In the genomic region with DNA sequence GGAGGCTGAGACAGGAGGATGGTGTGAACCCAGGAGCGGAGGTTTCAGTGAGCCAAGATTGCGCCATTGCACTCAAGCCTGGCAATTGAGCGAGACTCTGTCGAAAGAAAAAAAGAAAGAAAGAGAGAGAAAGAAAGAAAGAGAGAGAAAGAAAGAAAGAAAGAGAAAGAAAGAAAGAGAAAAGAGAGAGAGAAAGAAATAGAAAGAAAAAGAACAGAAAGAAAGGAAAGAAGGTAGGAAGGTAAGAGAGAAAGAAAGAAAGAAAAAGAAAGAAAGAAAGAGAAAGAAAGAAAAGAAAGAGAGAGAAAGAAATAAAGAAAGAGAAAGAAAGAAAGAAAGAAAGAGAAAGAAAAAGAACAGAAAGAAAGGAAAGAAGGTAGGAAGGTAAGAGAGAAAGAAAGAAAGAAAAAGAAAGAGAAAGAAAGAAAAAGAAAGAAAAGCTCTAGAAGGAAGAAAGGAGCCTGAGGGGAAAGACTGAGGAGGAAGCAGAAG, we compare ENCODE assay signal across 7 cellular contexts. TPM values are rescaled to one million over a fixed set of nuclear protein-coding genes. Genes with fewer than 3 reads are reported as not detected.
A peak's percentile ranks its signal among the peaks of the same experiment; 100 is the strongest.
DNase-seq lines count a peak whose midpoint lies in the region; ATAC-seq, FAIRE-seq and TF ChIP-seq lines count a peak whose summit lies in the region.
"Not testable (repeated sequence)": the region's sequence is repeated elsewhere in the genome, so short reads cannot be mapped to it uniquely, and the experiment has no call there.

No MANE protein-coding gene starts in this region.

- H2BK12ac ChIP-seq in neuronal stem cell (ENCODE audit: low read length), result not testable (repeated sequence)

- not testable (repeated sequence) for H3K9me1 ChIP-seq in K562 (ENCODE audit: control insufficient read depth, insufficient read depth, low read length)

- H3K4me1 Mint-ChIP-seq in Calu3 (ENCODE audit: low read depth, unreplicated experiment), result peaks cover 18% of the 10 kb centered on the region
- H3K4me1 Mint-ChIP-seq in activated CD8-positive, alpha-beta T cell treated with anti-CD3 and anti-CD28 coated beads for 36 hours (ENCODE audit: low read depth), result peaks cover 10% of the 10 kb centered on the region
- H3K4me1 Mint-ChIP-seq in dendritic cell treated with granulocyte-macrophage colony-stimulating factor and Interleukin-4, amounts not matched to agents 40 ng/mL and 50 ng/mL, for 4 days (ENCODE audit: low read depth), result peaks cover 46% of the 10 kb centered on the region

- H3K18ac ChIP-seq in neuronal stem cell (ENCODE audit: low read length), result not testable (repeated sequence)

- TF ChIP-seq CTCF in Calu3 (IDR thresholded peaks at IDR 0.05; ENCODE audit: unreplicated experiment); OCI-LY3 (IDR thresholded peaks at IDR 0.05; ENCODE audit: low read depth, low read length); K562 (IDR thresholded peaks at IDR 0.05 in 2 of 3, conservative IDR thresholded peaks at IDR 0.05 in 1 of 3; ENCODE audit: insufficient read depth in 2 of 3, low read depth in 1 of 3, low read length in 3 of 3): not testable (repeated sequence)
- TF ChIP-seq CTCF in activated CD8-positive, alpha-beta T cell treated with anti-CD3 and anti-CD28 coated beads for 36 hours (IDR thresholded peaks at IDR 0.05), result peak; percentile 42

- not testable (repeated sequence) for H4K8ac ChIP-seq in neuronal stem cell (ENCODE audit: low read depth, low read length)

- peak overlapping the region in 2 of 11 experiments; percentile 8 to 34; a peak in 1 of 22 replicates for H3K27ac ChIP-seq in BLaER1 treated with 17β-estradiol and CSF1 and Interleukin-3, amounts not matched to agents 10 nM and 100 nM
- H3K27ac ChIP-seq in OCI-LY3 (ENCODE audit: low read length); K562 (ENCODE audit: extremely low read depth, low read depth, low read length); neuronal stem cell (replicated peaks; ENCODE audit: low read length): not testable (repeated sequence)

- TF ChIP-seq EP300 in K562 (IDR thresholded peaks at IDR 0.05; ENCODE audit: low read length), result not testable (repeated sequence)

- peak overlapping the region; percentile 47 to 87 (median 73); a peak in 21 of 22 replicates for H3K4me2 ChIP-seq in BLaER1 treated with 17β-estradiol and CSF1 and Interleukin-3, amounts not matched to agents 10 nM and 100 nM
- H3K4me2 ChIP-seq in OCI-LY3 (ENCODE audit: low read length), result peak overlapping the region; percentile 73
- H3K4me2 ChIP-seq in K562 (ENCODE audit: insufficient read depth, low read length); neuronal stem cell (ENCODE audit: insufficient read depth, low read length, poor library complexity, severe bottlenecking): not testable (repeated sequence)

- POLR2A ChIA-PET in activated CD8-positive, alpha-beta T cell treated with anti-CD3 and anti-CD28 coated beads for 36 hours (lab: Charles Lee); K562 (lab: Yijun Ruan, JAX): not testable (repeated sequence)

- not testable (repeated sequence) for H2AK5ac ChIP-seq in neuronal stem cell (ENCODE audit: low read depth, low read length)

- BruUV-seq in Calu3 (replicated peaks; lab: Mats Ljungman, UMichigan); K562 (replicated peaks; lab: Mats Ljungman, UMichigan): not testable (repeated sequence)

- intact Hi-C loops in Calu3 (cut with micrococcal nuclease; ENCODE audit: unreplicated experiment) (loop anchor here (10.0 kb wide), 1 partner anchor 219 kb away; a partner anchor contains a TSS), K562 (cut with micrococcal nuclease) (loop anchor here (5.0 to 10.0 kb wide), 3 partner anchors 149 to 403 kb away; no protein-coding TSS in a partner anchor)
- intact Hi-C loops in activated CD8-positive, alpha-beta T cell treated with anti-CD3 and anti-CD28 coated beads for 36 hours (cut with micrococcal nuclease), result loop anchor here (2.0 kb wide), 1 partner anchor 253 kb away; no protein-coding TSS in a partner anchor
- intact Hi-C loops in dendritic cell treated with granulocyte-macrophage colony-stimulating factor and Interleukin-4, amounts not matched to agents 40 ng/mL and 50 ng/mL, for 4 days (cut with micrococcal nuclease), result loop anchor here (2.0 to 5.0 kb wide), 2 partner anchors 253 to 403 kb away; no protein-coding TSS in a partner anchor

- not testable (repeated sequence) for H2BK5ac ChIP-seq in neuronal stem cell (ENCODE audit: low read length)

- TF ChIP-seq RAD21 in K562 (CRISPR knock-in tag; conservative IDR thresholded peaks at IDR 0.05 in 1 of 2, IDR thresholded peaks at IDR 0.05 in 1 of 2), result not testable (repeated sequence)

- WGBS in K562 (ENCODE audit: insufficient coverage, low coverage, missing lambda C conversion rate), result no CpG with 5 or more reads among the region's 4 CpGs
- WGBS in neuronal stem cell (ENCODE audit: extremely low coverage in 2 of 2, insufficient read length in 2 of 2, insufficient replicate concordance in 1 of 2), 2 donors, result no CpG with 5 or more reads among the region's 4 CpGs

- not testable (repeated sequence) for H4K91ac ChIP-seq in neuronal stem cell (ENCODE audit: low read depth, low read length, poor library complexity)

- CTCF ChIA-PET in Calu3 (lab: Charles Lee), result interaction anchor here (1.4 to 2.3 kb wide), 2 partner anchors 63 to 254 kb away, joined by 7 to 9 read pairs; a partner anchor contains a TSS
- CTCF ChIA-PET in activated CD8-positive, alpha-beta T cell treated with anti-CD3 and anti-CD28 coated beads for 36 hours (lab: Charles Lee), result interaction anchor here (0.6 kb wide), 1 partner anchor 284 kb away, joined by 3 read pairs; no protein-coding TSS in a partner anchor
- CTCF ChIA-PET in K562 (lab: Yijun Ruan, JAX; ENCODE audit: low intra/inter-chr PET ratio), result not testable (repeated sequence)

- DNase-seq in Calu3; activated CD8-positive, alpha-beta T cell treated with anti-CD3 and anti-CD28 coated beads for 36 hours; K562 (ENCODE audit: extremely low read depth in 1 of 4, low spot score in 3 of 4); neuronal stem cell (ENCODE audit: low spot score): not testable (repeated sequence)

- not testable (repeated sequence) for H3K27me3 ChIP-seq in BLaER1 treated with 17β-estradiol and CSF1 and Interleukin-3, amounts not matched to agents 10 nM and 100 nM; OCI-LY3 (ENCODE audit: low read depth, low read length); K562 (ENCODE audit: control insufficient read depth in 2 of 2, insufficient read depth in 2 of 2, low read length in 2 of 2); neuronal stem cell (ENCODE audit: control insufficient read depth in 3 of 3, insufficient read depth in 3 of 3, low read depth in 1 of 3, low read length in 3 of 3)

- H3K4ac ChIP-seq in neuronal stem cell (ENCODE audit: low read length), result not testable (repeated sequence)

- H3K36me3 ChIP-seq in BLaER1 treated with 17β-estradiol and CSF1 and Interleukin-3, amounts not matched to agents 10 nM and 100 nM; OCI-LY3 (replicated peaks; ENCODE audit: low read depth, low read length); K562 (ENCODE audit: control insufficient read depth, insufficient read depth, low read length); neuronal stem cell (replicated peaks in 1 of 2; ENCODE audit: control insufficient read depth in 2 of 2, insufficient read depth in 2 of 2, low read length in 2 of 2): not testable (repeated sequence)

- ATAC-seq in activated CD8-positive, alpha-beta T cell treated with anti-CD3 and anti-CD28 coated beads for 36 hours; K562: not testable (repeated sequence)

- peak overlapping the region; percentile 17 for H3K4me3 Mint-ChIP-seq in Calu3 (ENCODE audit: low read depth, unreplicated experiment)
- not testable (repeated sequence) for H3K4me3 Mint-ChIP-seq in activated CD8-positive, alpha-beta T cell treated with anti-CD3 and anti-CD28 coated beads for 36 hours; dendritic cell treated with granulocyte-macrophage colony-stimulating factor and Interleukin-4, amounts not matched to agents 40 ng/mL and 50 ng/mL, for 4 days

- H2BK120ac ChIP-seq in neuronal stem cell (ENCODE audit: low read depth, low read length), result not testable (repeated sequence)

- H3K27ac Mint-ChIP-seq in Calu3 (ENCODE audit: unreplicated experiment), result peak overlapping the region; percentile 66
- not testable (repeated sequence) for H3K27ac Mint-ChIP-seq in activated CD8-positive, alpha-beta T cell treated with anti-CD3 and anti-CD28 coated beads for 36 hours
- peak overlapping the region; percentile 51 for H3K27ac Mint-ChIP-seq in dendritic cell treated with granulocyte-macrophage colony-stimulating factor and Interleukin-4, amounts not matched to agents 40 ng/mL and 50 ng/mL, for 4 days

- peak overlapping the region in 2 of 11 experiments; percentile 2 to 17; a peak in 2 of 22 replicates for H3K9ac ChIP-seq in BLaER1 treated with 17β-estradiol and CSF1 and Interleukin-3, amounts not matched to agents 10 nM and 100 nM
- not testable (repeated sequence) for H3K9ac ChIP-seq in OCI-LY3 (ENCODE audit: low read length); K562 (ENCODE audit: insufficient read depth in 1 of 2, low read depth in 2 of 2, low read length in 2 of 2); neuronal stem cell (ENCODE audit: low read depth, low read length, poor library complexity)

- not testable (repeated sequence) for H3K79me2 ChIP-seq in OCI-LY3 (ENCODE audit: low read length); K562 (ENCODE audit: control insufficient read depth, insufficient read depth, low read length)

- H3K4me1 ChIP-seq in BLaER1 treated with 17β-estradiol and CSF1 and Interleukin-3, amounts not matched to agents 10 nM and 100 nM, result peaks cover 8 to 32% (median 19%) of the 10 kb centered on the region in 10 experiments
- H3K4me1 ChIP-seq in OCI-LY3 (ENCODE audit: low read length); K562 (replicated peaks in 1 of 2; ENCODE audit: control insufficient read depth in 2 of 2, insufficient read depth in 2 of 2, low read length in 2 of 2); neuronal stem cell (ENCODE audit: control insufficient read depth in 2 of 2, insufficient read depth in 1 of 2, low read depth in 1 of 2, low read length in 2 of 2): not testable (repeated sequence)

- not testable (repeated sequence) for H3K9me3 Mint-ChIP-seq in Calu3 (ENCODE audit: low read depth, unreplicated experiment); activated CD8-positive, alpha-beta T cell treated with anti-CD3 and anti-CD28 coated beads for 36 hours; dendritic cell treated with granulocyte-macrophage colony-stimulating factor and Interleukin-4, amounts not matched to agents 40 ng/mL and 50 ng/mL, for 4 days

- in situ Hi-C loops in K562 (cut with MboI), result loop anchor here (25.0 kb wide), 1 partner anchor 237 kb away; no protein-coding TSS in a partner anchor

- H3K14ac ChIP-seq in neuronal stem cell (ENCODE audit: low read length), result not testable (repeated sequence)

- H3K4me3 ChIP-seq in BLaER1 treated with 17β-estradiol and CSF1 and Interleukin-3, amounts not matched to agents 10 nM and 100 nM, result peak overlapping the region in 1 of 10 experiments; percentile 27; a peak in 1 of 20 replicates
- peak overlapping the region; percentile 59 for H3K4me3 ChIP-seq in OCI-LY3 (ENCODE audit: low read length)
- H3K4me3 ChIP-seq in K562; neuronal stem cell (ENCODE audit: low read length in 2 of 2): not testable (repeated sequence)

- H3K27me3 Mint-ChIP-seq in Calu3 (ENCODE audit: unreplicated experiment), result not testable (repeated sequence)
- peaks cover 39% of the 10 kb centered on the region for H3K27me3 Mint-ChIP-seq in activated CD8-positive, alpha-beta T cell treated with anti-CD3 and anti-CD28 coated beads for 36 hours
- H3K27me3 Mint-ChIP-seq in dendritic cell treated with granulocyte-macrophage colony-stimulating factor and Interleukin-4, amounts not matched to agents 40 ng/mL and 50 ng/mL, for 4 days, result peaks cover 13% of the 10 kb centered on the region

- H2AFZ ChIP-seq in OCI-LY3 (ENCODE audit: low read depth, low read length); K562 (ENCODE audit: low read depth, low read length): not testable (repeated sequence)
- H2AFZ ChIP-seq in neuronal stem cell (ENCODE audit: low read length), result peak overlapping the region; percentile 85

- H3K36me3 Mint-ChIP-seq in Calu3 (ENCODE audit: insufficient read depth, unreplicated experiment); activated CD8-positive, alpha-beta T cell treated with anti-CD3 and anti-CD28 coated beads for 36 hours (ENCODE audit: low read depth); dendritic cell treated with granulocyte-macrophage colony-stimulating factor and Interleukin-4, amounts not matched to agents 40 ng/mL and 50 ng/mL, for 4 days (ENCODE audit: low read depth): not testable (repeated sequence)

- H2BK15ac ChIP-seq in neuronal stem cell (ENCODE audit: low read length), result not testable (repeated sequence)

- not testable (repeated sequence) for H3K9me3 ChIP-seq in BLaER1 treated with 17β-estradiol and CSF1 and Interleukin-3, amounts not matched to agents 10 nM and 100 nM (replicated peaks in 1 of 11); OCI-LY3 (ENCODE audit: insufficient read depth, low read length); K562 (replicated peaks; ENCODE audit: control insufficient read depth, insufficient read depth, low read depth, low read length); neuronal stem cell (replicated peaks in 1 of 2; ENCODE audit: control insufficient read depth in 2 of 2, insufficient read depth in 1 of 2, low read depth in 1 of 2, low read length in 2 of 2)

- FAIRE-seq in K562 (lab: Jason Lieb, UNC), result not testable (repeated sequence)

- not testable (repeated sequence) for TF ChIP-seq POLR2A in K562 (conservative IDR thresholded peaks at IDR 0.05)

- not testable (repeated sequence) for H4K20me1 ChIP-seq in BLaER1 treated with 17β-estradiol and CSF1 and Interleukin-3, amounts not matched to agents 10 nM and 100 nM; OCI-LY3 (ENCODE audit: insufficient read depth, low read length); K562 (replicated peaks; ENCODE audit: control insufficient read depth, insufficient read depth, low read length)

- H3K79me1 ChIP-seq in neuronal stem cell (ENCODE audit: low read depth, low read length), result not testable (repeated sequence)

- H3K23ac ChIP-seq in neuronal stem cell (ENCODE audit: low read depth, low read length, poor library complexity), result not testable (repeated sequence)

RNA-seq across cellular contexts. Expression of a gene that starts 54.1 kb away (rescaled TPM):
- total RNA-seq in Calu3 (2022), result 10.8 and 10.9 TPM in 2 replicates
- 10 to 100 TPM; 12.6 to 16.6 TPM for total RNA-seq in activated CD8-positive, alpha-beta T cell treated with anti-CD3 and anti-CD28 coated beads for 36 hours
- 10.1 and 29.6 TPM in 2 replicates for total RNA-seq in K562 (2011; cell fraction: chromatin; rRNA removed; ENCODE audit: low replicate concordance)
- 7.5 and 8.5 TPM in 2 replicates for total RNA-seq in K562 (2011; cell fraction: nucleolus; rRNA removed)
- 11.8 and 14.6 TPM in 2 replicates for total RNA-seq in K562 (2011; cell fraction: nucleoplasm; rRNA removed)
- total RNA-seq in K562 (2014; rRNA removed), result 1.4 and 1.8 TPM in 2 replicates
- total RNA-seq in K562 (2014; rRNA removed; fragmentation: Illumina TruSeq; extraction: Trizol), result 4.3 and 5.1 TPM in 2 replicates
- 3.4 and 3.9 TPM in 2 replicates for total RNA-seq in K562 (2015; rRNA removed; fragmentation: Illumina TruSeq; extraction: Trizol)
- 6.4 TPM in 2 replicates for total RNA-seq in K562 (2021)
- 7.4 and 10.6 TPM in 2 replicates for polyA plus RNA-seq in K562 (2011; rRNA removed)
- 1.8 and 2.9 TPM in 2 replicates for polyA plus RNA-seq in K562 (2011; cell fraction: cytosol; rRNA removed)
- 10.7 and 17.9 TPM in 2 replicates for polyA plus RNA-seq in K562 (2011; cell fraction: nucleus; rRNA removed)
- polyA plus RNA-seq in K562 (2012), result 2.2 and 3.1 TPM in 2 replicates
- polyA plus RNA-seq in K562 (2014; fragmentation: Illumina TruSeq; extraction: Trizol), result 3.0 and 3.3 TPM in 2 replicates
- 1 to 10 TPM; 1.5 to 1.6 TPM for polyA plus RNA-seq in K562 (2014; fragmentation: Nextera tagmentation; extraction: Ambion mirVana)
- 2.0 and 2.8 TPM in 2 replicates for polyA plus RNA-seq in K562 (2014; rRNA removed)
- polyA minus RNA-seq in K562 (2011; rRNA and poly(A)+ RNA removed), result 10.9 and 13.2 TPM in 2 replicates
- 8.8 and 14.1 TPM in 2 replicates for polyA minus RNA-seq in K562 (2011; cell fraction: cytosol; rRNA and poly(A)+ RNA removed)
- 6.7 and 12.6 TPM in 2 replicates for polyA minus RNA-seq in K562 (2011; cell fraction: nucleus; rRNA and poly(A)+ RNA removed)
- 8.2 TPM for polyA plus RNA-seq in neuronal stem cell (2013, experiment 1 of 2)
- 8.4 TPM for polyA plus RNA-seq in neuronal stem cell (2013, experiment 2 of 2)
